ENCODE assay signal across 23 cellular contexts in the genomic region with DNA sequence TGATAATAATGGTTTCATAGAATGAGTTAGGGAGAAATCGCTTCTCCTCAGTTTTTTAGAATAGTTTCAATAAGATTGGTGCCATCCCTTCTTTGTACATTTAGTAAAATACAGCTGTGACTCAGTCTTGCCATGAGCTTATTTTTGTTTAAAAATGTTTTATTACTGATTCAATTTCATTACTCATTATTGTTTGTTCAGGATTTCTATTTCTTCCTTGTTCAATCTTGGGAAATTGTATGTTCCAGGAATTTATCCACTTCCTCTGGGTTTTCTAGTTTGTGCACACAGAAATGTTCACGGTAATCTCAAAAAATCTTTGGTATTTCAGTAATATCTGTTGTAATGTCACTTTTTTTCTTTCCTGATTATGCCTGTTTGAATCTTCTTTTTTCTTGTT.
A peak's percentile ranks its signal among the peaks of the same experiment; 100 is the strongest.
DNase-seq lines count a peak whose midpoint lies in the region; ATAC-seq and TF ChIP-seq lines count a peak whose summit lies in the region.
"Had no signal": no experiment of that assay in that cellular context is flagged by ENCODE, and none has a peak within 500 bp of the region (broad histone marks: within the 10 kb centered on the region; RNA-seq: fewer than 3 reads in every experiment).

No MANE protein-coding gene starts in this region.

- peak; percentile 17 for DNase-seq in GM04503 (ENCODE audit: low read depth)
- peak; percentile 5 for DNase-seq in astrocyte of the cerebellum (ENCODE audit: low read depth)
- peak; percentile 62 for DNase-seq in fibroblast of peridontal ligament (ENCODE audit: extremely low read depth)
- peak; percentile 22 for DNase-seq in pulmonary artery endothelial cell (ENCODE audit: low read depth, low spot score)
- no peak for DNase-seq in Ammon's horn (ENCODE audit: low spot score)
- no peak for DNase-seq in stimulated activated CD4-positive, alpha-beta T cell treated with anti-CD3 and anti-CD28 coated beads, Interleukin-12 subunit alpha, Interleukin-12 subunit beta, amount 100 ng/mL, for 4 hours
- no peak for DNase-seq in NCI-H1105 treated with DMSO at 0.1 percent for 48 hours (lab: John Stamatoyannopoulos, UW)
- DNase-seq: activated CD4-positive, alpha-beta T cell treated with anti-CD3 and anti-CD28 coated beads, Interleukin-2, amount 50 U/mL, for 48 hours; activated naive CD4-positive, alpha-beta T cell treated with anti-CD3 and anti-CD28 coated beads, Interleukin-2, amount 50 U/mL, for 16 hours; activated T-cell treated with anti-CD3 and anti-CD28 coated beads, Interleukin-2, amount 50 U/mL, for 1 hour; DMS 273 treated with DMSO at 0.1 percent for 48 hours; effector CD4-positive, alpha-beta T cell; naive thymus-derived CD8-positive, alpha-beta T cell; NCI-H345; RPMI8226; T-cell; thyroid gland had no signal

- H3K4me3 ChIP-seq in astrocyte of the cerebellum (ENCODE audit: low read depth, low read length), result no peak overlapping the region
- H3K4me3 ChIP-seq: BLaER1, cardiac muscle cell, lung, thyroid gland had no signal

- in situ Hi-C loops in astrocyte of the cerebellum (cut with HindIII; ENCODE audit: low sequenced_read_pairs), result no loop called here

- no peak for TF ChIP-seq CTCF in astrocyte of the cerebellum (IDR thresholded peaks at IDR 0.05; ENCODE audit: low read depth, low read length, missing control alignments)

- no peak for ATAC-seq in HG03565 (IDR thresholded peaks at IDR 0.05; ENCODE audit: unreplicated experiment)
- ATAC-seq: HCT116; naive thymus-derived CD8-positive, alpha-beta T cell; stimulated activated memory B cell treated with anti-CD40 and anti-IgM and Interleukin-4, amounts not matched to agents 10 μg/mL and 1 μg/mL and 100 μg/mL, for 72 hours; T-cell had no signal

Comparison
In these comparisons a context has a peak if more than half of its experiments do, and no peak if none do; other contexts are left out.
1. DNase-seq: peak in GM04503 (single experiment), astrocyte of the cerebellum (single experiment), fibroblast of peridontal ligament (single experiment) and pulmonary artery endothelial cell (single experiment); none in Ammon's horn (single experiment), stimulated activated CD4-positive, alpha-beta T cell treated with anti-CD3 and anti-CD28 coated beads, Interleukin-12 subunit alpha, Interleukin-12 subunit beta, amount 100 ng/mL, for 4 hours (single experiment) and NCI-H1105 treated with DMSO at 0.1 percent for 48 hours (single experiment).